8 cellular contexts compared by ENCODE assay signal in genomic region chr21:8377093-8377841, GRCh38.
DNase-seq lines count a peak whose midpoint lies in the region; ATAC-seq and TF ChIP-seq lines count a peak whose summit lies in the region.
"Not testable (repeated sequence)": the region's sequence is repeated elsewhere in the genome, so short reads cannot be mapped to it uniquely, and the experiment has no call there.

No MANE protein-coding gene starts in this region.

- ATAC-seq in GM18867 (IDR thresholded peaks at IDR 0.05; ENCODE audit: unreplicated experiment) (peak; percentile 80), GM21423 (IDR thresholded peaks at IDR 0.05; ENCODE audit: unreplicated experiment) (peak; percentile 53), HG02759 (IDR thresholded peaks at IDR 0.05; ENCODE audit: unreplicated experiment) (peak; percentile 72), HG03159 (IDR thresholded peaks at IDR 0.05; ENCODE audit: unreplicated experiment) (peak; percentile 57), RWPE2 (ENCODE audit: low read depth) (peak; percentile 85), body of pancreas (peak; percentile 79), lung (ENCODE audit: insufficient read depth, low FRiP score) (peak; percentile 74), upper lobe of right lung (peak; percentile 91)

- not testable (repeated sequence) for H3K27me3 ChIP-seq in RWPE2 (ENCODE audit: insufficient read depth, poor library complexity, severe bottlenecking); body of pancreas; lung (ENCODE audit: control insufficient read depth, insufficient read depth); upper lobe of right lung

- H3K36me3 ChIP-seq in RWPE2 (ENCODE audit: low read depth); body of pancreas (replicated peaks in 1 of 2; ENCODE audit: insufficient read depth in 1 of 2, low read depth in 2 of 2); lung (ENCODE audit: control insufficient read depth in 2 of 2, insufficient read depth in 2 of 2, low read length in 2 of 2); upper lobe of right lung: not testable (repeated sequence)

- intact Hi-C loops in body of pancreas (cut with DNase I); upper lobe of right lung (cut with DNase I): not testable (repeated sequence)

- not testable (repeated sequence) for H3K27ac ChIP-seq in RWPE2 (ENCODE audit: poor library complexity, severe bottlenecking); body of pancreas; lung (ENCODE audit: low read depth in 1 of 2, low read length in 1 of 2); upper lobe of right lung

- DNase-seq in RWPE2 (ENCODE audit: low spot score); body of pancreas; lung (ENCODE audit: low spot score); upper lobe of right lung: not testable (repeated sequence)

- not testable (repeated sequence) for H3K9me3 ChIP-seq in RWPE2 (ENCODE audit: severe bottlenecking); body of pancreas; lung (ENCODE audit: control insufficient read depth in 2 of 2, insufficient read depth in 1 of 2, low read length in 1 of 2); upper lobe of right lung

- no CpG with 5 or more reads among the region's 22 CpGs for WGBS in body of pancreas, 2 donors
- no CpG with 5 or more reads among the region's 22 CpGs for WGBS in lung, 2 donors

- H3K4me3 ChIP-seq in RWPE2 (ENCODE audit: severe bottlenecking); body of pancreas; lung; upper lobe of right lung: not testable (repeated sequence)

- not testable (repeated sequence) for TF ChIP-seq POLR2A in body of pancreas (IDR thresholded peaks at IDR 0.05)

- not testable (repeated sequence) for TF ChIP-seq CTCF in RWPE2 (IDR thresholded peaks at IDR 0.05; ENCODE audit: poor library complexity, severe bottlenecking); body of pancreas (IDR thresholded peaks at IDR 0.05); lung (IDR thresholded peaks at IDR 0.05; ENCODE audit: control extremely low read depth, extremely low read depth); upper lobe of right lung (IDR thresholded peaks at IDR 0.05)

- H3K4me1 ChIP-seq in RWPE2 (ENCODE audit: insufficient read depth, poor library complexity, severe bottlenecking); body of pancreas; lung (ENCODE audit: control insufficient read depth in 2 of 2, insufficient read depth in 2 of 2, low read length in 2 of 2); upper lobe of right lung: not testable (repeated sequence)
